In the genomic region with DNA sequence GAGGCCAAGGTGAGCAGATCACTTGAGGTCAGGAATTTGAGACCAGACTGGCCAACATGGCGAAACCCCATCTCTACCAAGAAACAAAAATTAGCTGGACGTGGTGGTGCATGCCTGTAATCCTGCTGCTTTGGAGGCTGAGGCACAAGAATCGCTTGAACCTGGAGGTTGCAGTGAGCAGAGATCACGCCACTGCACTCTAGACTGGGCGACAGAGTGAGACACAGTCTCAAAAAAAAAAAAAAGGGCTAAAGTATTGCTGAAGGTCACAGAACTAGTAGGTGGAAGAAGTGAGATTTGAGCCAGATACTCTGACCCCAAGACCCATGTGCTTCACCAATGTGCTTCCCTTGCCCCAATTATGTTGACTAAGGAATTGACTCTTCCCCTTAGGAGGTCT, we compare ENCODE assay signal across 6 cellular contexts.
"Had no signal": no experiment of that assay in that cellular context is flagged by ENCODE, and none has a peak within 500 bp of the region (broad histone marks: within the 10 kb centered on the region; RNA-seq: fewer than 3 reads in every experiment).

No MANE protein-coding gene starts in this region.

- H3K27ac Mint-ChIP-seq: H9, IgD-negative memory B cell had no signal

- H3K27ac ChIP-seq: GM23248 had no signal

- H3K9me3 Mint-ChIP-seq: H9, IgD-negative memory B cell had no signal

- DNase-seq: H9, KBM-7 had no signal

- H3K4me1 Mint-ChIP-seq: IgD-negative memory B cell had no signal

- H3K9ac ChIP-seq: GM23248 had no signal

- H3K4me3 Mint-ChIP-seq: H9, IgD-negative memory B cell had no signal

- H2AFZ ChIP-seq: GM23248 had no signal

- H3K4me3 ChIP-seq: GM23248 had no signal

- FAIRE-seq: H54, HTR-8/SVneo had no signal

- H3K36me3 Mint-ChIP-seq: IgD-negative memory B cell had no signal
